In genomic region chr16:5000573-5001001, GRCh38 we compare ENCODE assay signal across 20 cellular contexts. TPM values are rescaled to one million over a fixed set of nuclear protein-coding genes. Genes with fewer than 3 reads are reported as not detected.
DNase-seq lines count a peak whose midpoint lies in the region; ATAC-seq, FAIRE-seq and TF ChIP-seq lines count a peak whose summit lies in the region.
"Had no signal": no experiment of that assay in that cellular context is flagged by ENCODE, and none has a peak within 500 bp of the region (broad histone marks: within the 10 kb centered on the region; RNA-seq: fewer than 3 reads in every experiment).

No MANE protein-coding gene starts in this region.

- H4K20me1 ChIP-seq in BLaER1 (no peaks in the 10 kb centered on the region), K562 (replicated peaks; ENCODE audit: control insufficient read depth, insufficient read depth, low read length) (0 out of 2 replicates have a peak, but pooled peaks cover 2% of the 10 kb centered on the region), osteoblast (ENCODE audit: insufficient read depth, low read length) (no peaks in the 10 kb centered on the region), GM23248 (ENCODE audit: insufficient read depth) (no peaks in the 10 kb centered on the region)

- H3K9me3 ChIP-seq in BLaER1: no peaks in the 10 kb centered on the region
- H3K9me3 ChIP-seq in K562 (replicated peaks; ENCODE audit: control insufficient read depth, insufficient read depth, low read depth, low read length): no peaks in the 10 kb centered on the region
- H3K9me3 ChIP-seq in kidney (ENCODE audit: control insufficient read depth in 1 of 2, low read length in 2 of 2): no peaks in the 10 kb centered on the region
- H3K9me3 ChIP-seq in osteoblast (ENCODE audit: low read depth, low read length): no peaks in the 10 kb centered on the region
- H3K9me3 ChIP-seq in GM23248 (ENCODE audit: low read depth): no peaks in the 10 kb centered on the region

- H3K79me2 ChIP-seq in K562 (ENCODE audit: control insufficient read depth, insufficient read depth, low read length): no peaks in the 10 kb centered on the region
- no peaks in the 10 kb centered on the region for H3K79me2 ChIP-seq in osteoblast (ENCODE audit: insufficient read depth, low read length)
- H3K79me2 ChIP-seq in GM23248 (ENCODE audit: insufficient read depth): no peaks in the 10 kb centered on the region

- H3K27me3 ChIP-seq in BLaER1 (no peaks in the 10 kb centered on the region), K562 (ENCODE audit: control insufficient read depth in 2 of 2, insufficient read depth in 2 of 2, low read length in 2 of 2) (peaks cover 45 to 73% of the 10 kb centered on the region in 2 experiments; a peak in 4 of 5 replicates), osteoblast (ENCODE audit: insufficient read depth, low read length) (peaks cover 6% of the 10 kb centered on the region), GM23248 (replicated peaks; ENCODE audit: insufficient read depth) (no peaks in the 10 kb centered on the region; the same call in 1 of the 2 replicates)

- no peak for DNase-seq in K562 (ENCODE audit: extremely low read depth in 1 of 4, low spot score in 3 of 4)
- peak; percentile 68 for DNase-seq in kidney
- DNase-seq in osteoblast (ENCODE audit: insufficient read length, low spot score, missing footprints): peak; percentile 36
- no peak for DNase-seq in lower leg skin (ENCODE audit: low spot score in 2 of 2)
- no peak for DNase-seq in GM23248
- no peak for DNase-seq in HEK293T (ENCODE audit: extremely low spot score)
- DNase-seq: 8988T; AML-193; C1 segment of cervical spinal cord; Calu3; CD4-positive, alpha-beta T cell; DMS 273 treated with DMSO at 0.1 percent for 48 hours; DMS79 had no signal

- no peaks in the 10 kb centered on the region for H3K9me2 ChIP-seq in GM23248 (ENCODE audit: insufficient read depth)

- ATAC-seq in K562 (peak; percentile 49; the same call in 2 of the 3 replicates), GM21723 (IDR thresholded peaks at IDR 0.05; ENCODE audit: unreplicated experiment) (no peak)
- ATAC-seq: GM12878, HCT116 had no signal

- no peak for TF ChIP-seq EP300 in K562 (IDR thresholded peaks at IDR 0.05; ENCODE audit: low read length)

- H3K4me2 ChIP-seq in BLaER1: peak overlapping the region; percentile 46; the same call in 1 of the 2 replicates
- no peak overlapping the region for H3K4me2 ChIP-seq in K562 (ENCODE audit: insufficient read depth, low read length)
- H3K4me2 ChIP-seq in osteoblast (ENCODE audit: insufficient read depth, low read length): no peak overlapping the region
- no peak overlapping the region for H3K4me2 ChIP-seq in GM23248 (ENCODE audit: unreplicated experiment)

- BruUV-seq in K562 (replicated peaks; lab: Mats Ljungman, UMichigan): no TSS peak

- H3K4me1 ChIP-seq in BLaER1 (peaks cover 15% of the 10 kb centered on the region), K562 (replicated peaks in 1 of 2; ENCODE audit: control insufficient read depth in 2 of 2, insufficient read depth in 2 of 2, low read length in 2 of 2) (peaks cover 0 to 6% of the 10 kb centered on the region in 2 experiments; a peak in 2 of 5 replicates), kidney (ENCODE audit: control insufficient read depth in 1 of 2, insufficient read depth in 1 of 2, low read depth in 1 of 2, low read length in 2 of 2) (no peaks in the 10 kb centered on the region), osteoblast (ENCODE audit: insufficient read depth, low read length) (no peaks in the 10 kb centered on the region), GM23248 (ENCODE audit: insufficient read depth) (no peaks in the 10 kb centered on the region)

- no peak overlapping the region for H3K9ac ChIP-seq in BLaER1
- peak overlapping the region in 1 of 2 experiments; percentile 74; a peak in 2 of 4 replicates for H3K9ac ChIP-seq in K562 (ENCODE audit: insufficient read depth in 1 of 2, low read depth in 2 of 2, low read length in 2 of 2)
- H3K9ac ChIP-seq in kidney (ENCODE audit: low read length in 2 of 2): no peak overlapping the region
- H3K9ac ChIP-seq in GM23248: no peak overlapping the region

- no peak for TF ChIP-seq RAD21 in K562 (CRISPR knock-in tag; conservative IDR thresholded peaks at IDR 0.05 in 1 of 2, IDR thresholded peaks at IDR 0.05 in 1 of 2)

- FAIRE-seq in K562 (lab: Jason Lieb, UNC): no peak
- FAIRE-seq in kidney (lab: Jason Lieb, UNC): no peak
- FAIRE-seq: GM12878, GM18507 had no signal

- H3K4me3 ChIP-seq in BLaER1: no peak overlapping the region
- no peak overlapping the region for H3K4me3 ChIP-seq in K562
- H3K4me3 ChIP-seq in kidney (ENCODE audit: low read length in 2 of 2): no peak overlapping the region
- no peak overlapping the region for H3K4me3 ChIP-seq in osteoblast (ENCODE audit: insufficient read depth, low read length)
- no peak overlapping the region for H3K4me3 ChIP-seq in lower leg skin (ENCODE audit: low read depth, poor library complexity, severe bottlenecking)
- no peak overlapping the region for H3K4me3 ChIP-seq in GM23248
- H3K4me3 ChIP-seq: GM12878 had no signal

- POLR2A ChIA-PET in K562 (lab: Yijun Ruan, JAX): no interaction called here
- POLR2A ChIA-PET in HEK293T (lab: Yijun Ruan, JAX): interaction anchor here (1.1 kb wide), 1 partner anchor 14 kb away, joined by 5 read pairs; no protein-coding TSS in a partner anchor

- TF ChIP-seq CTCF in K562 (IDR thresholded peaks at IDR 0.05 in 2 of 3, conservative IDR thresholded peaks at IDR 0.05 in 1 of 3; ENCODE audit: insufficient read depth in 2 of 3, low read depth in 1 of 3, low read length in 3 of 3) (no peak), kidney (IDR thresholded peaks at IDR 0.05; ENCODE audit: borderline replicate concordance, extremely low read depth, insufficient read depth) (no peak), osteoblast (IDR thresholded peaks at IDR 0.05; ENCODE audit: extremely low read depth, low read depth, low read length) (no peak), lower leg skin (IDR thresholded peaks at IDR 0.05) (no peak)

- no peaks in the 10 kb centered on the region for H3K9me1 ChIP-seq in K562 (ENCODE audit: control insufficient read depth, insufficient read depth, low read length)

- H3K27ac ChIP-seq in BLaER1 (no peak overlapping the region), K562 (ENCODE audit: extremely low read depth, low read depth, low read length) (no peak overlapping the region), kidney (ENCODE audit: low read depth in 2 of 2, low read length in 2 of 2) (no peak overlapping the region), osteoblast (ENCODE audit: low read depth, low read length) (no peak overlapping the region), GM23248 (no peak overlapping the region)
- H3K27ac ChIP-seq: HL-60 had no signal

- CTCF ChIA-PET in K562 (lab: Yijun Ruan, JAX; ENCODE audit: low intra/inter-chr PET ratio) (no interaction called here), HEK293T (lab: Yijun Ruan, JAX) (no interaction called here)

- intact Hi-C loops in K562 (cut with micrococcal nuclease) (no loop called here), kidney (cut with DNase I) (no loop called here), lower leg skin (cut with DNase I; ENCODE audit: low total_unique reads) (no loop called here)

- in situ Hi-C loops in K562 (cut with MboI) (no loop called here), GM23248 (cut with MboI) (no loop called here)

- no peaks in the 10 kb centered on the region for H3K36me3 ChIP-seq in BLaER1
- no peaks in the 10 kb centered on the region for H3K36me3 ChIP-seq in K562 (ENCODE audit: control insufficient read depth, insufficient read depth, low read length)
- H3K36me3 ChIP-seq in kidney (ENCODE audit: control insufficient read depth in 1 of 2, insufficient read depth in 2 of 2, low read length in 2 of 2): no peaks in the 10 kb centered on the region
- no peaks in the 10 kb centered on the region for H3K36me3 ChIP-seq in osteoblast (ENCODE audit: insufficient read depth, low read length)
- no peaks in the 10 kb centered on the region for H3K36me3 ChIP-seq in GM23248 (ENCODE audit: low read depth)

- no peak for TF ChIP-seq POLR2A in K562 (conservative IDR thresholded peaks at IDR 0.05)
- no peak for TF ChIP-seq POLR2A in lower leg skin (IDR thresholded peaks at IDR 0.05)

- WGBS in K562 (ENCODE audit: insufficient coverage, low coverage, missing lambda C conversion rate): 4% methylated on average over 19 of the region's 19 CpGs
- 90 to 93% methylated on average over 19 of the region's 19 CpGs for WGBS in lower leg skin, 2 donors
- 72 to 81% methylated on average over 15 to 19 of the region's 19 CpGs for WGBS in GM23248 (ENCODE audit: low coverage in 1 of 2, low lambda C conversion rate in 2 of 2, missing lambda C conversion rate in 2 of 2), 2 experiments

- H3F3A ChIP-seq in GM23248 (ENCODE audit: insufficient read depth): no peaks in the 10 kb centered on the region

- H2AFZ ChIP-seq in K562 (ENCODE audit: low read depth, low read length) (no peak overlapping the region), osteoblast (ENCODE audit: low read length) (no peak overlapping the region), GM23248 (no peak overlapping the region)

RNA-seq across cellular contexts. Expression of gene NAGPA, which starts 33.1 kb away (rescaled TPM):
- 9.5 and 17.8 TPM in 2 replicates for total RNA-seq in K562 (2011; cell fraction: chromatin; rRNA removed; ENCODE audit: low replicate concordance)
- 19.6 and 28.9 TPM in 2 replicates for total RNA-seq in K562 (2011; cell fraction: nucleolus; rRNA removed)
- 16.7 and 17.6 TPM in 2 replicates for total RNA-seq in K562 (2011; cell fraction: nucleoplasm; rRNA removed)
- 12.5 and 12.7 TPM in 2 replicates for total RNA-seq in K562 (2014; rRNA removed)
- total RNA-seq in K562 (2014; rRNA removed; fragmentation: Illumina TruSeq; extraction: Trizol): 3.0 and 3.8 TPM in 2 replicates
- 6.9 and 7.2 TPM in 2 replicates for total RNA-seq in K562 (2015; rRNA removed; fragmentation: Illumina TruSeq; extraction: Trizol)
- total RNA-seq in K562 (2021): 11.9 and 12.8 TPM in 2 replicates
- 3.8 and 4.5 TPM in 2 replicates for polyA plus RNA-seq in K562 (2011; rRNA removed)
- polyA plus RNA-seq in K562 (2011; cell fraction: cytosol; rRNA removed): 6.3 and 14.1 TPM in 2 replicates
- polyA plus RNA-seq in K562 (2011; cell fraction: nucleus; rRNA removed): 11.2 and 19.4 TPM in 2 replicates
- polyA plus RNA-seq in K562 (2012): 6.5 and 8.8 TPM in 2 replicates
- polyA plus RNA-seq in K562 (2014; fragmentation: Illumina TruSeq; extraction: Trizol): 4.6 and 8.6 TPM in 2 replicates
- polyA plus RNA-seq in K562 (2014; fragmentation: Nextera tagmentation; extraction: Ambion mirVana): under 1 TPM; 0.15 to 0.53 TPM
- polyA plus RNA-seq in K562 (2014; rRNA removed): 11.1 and 12.7 TPM in 2 replicates
- 2.8 and 5.7 TPM in 2 replicates for polyA minus RNA-seq in K562 (2011; rRNA and poly(A)+ RNA removed)
- polyA minus RNA-seq in K562 (2011; cell fraction: cytosol; rRNA and poly(A)+ RNA removed): 5.6 and 6.1 TPM in 2 replicates
- 7.6 and 9.0 TPM in 2 replicates for polyA minus RNA-seq in K562 (2011; cell fraction: nucleus; rRNA and poly(A)+ RNA removed)
- 13.8 TPM for total RNA-seq in kidney
- polyA plus RNA-seq in kidney (ENCODE audit: insufficient read depth, low read depth, low replicate concordance): 14.5 TPM
- 29.8 and 40.2 TPM in 2 replicates for total RNA-seq in osteoblast
- total RNA-seq in lower leg skin: 10 to 100 TPM; 27.6 to 85.1 (median 45.1) TPM
- 33.4 and 61.0 TPM in 2 replicates for total RNA-seq in GM23248 (2014; rRNA removed; shearing (Covaris generic))
- 16.2 and 16.3 TPM in 2 replicates for polyA plus RNA-seq in GM23248 (2016; fragmentation: Nextera tagmentation; extraction: Ambion mirVana)

RNA-seq across cellular contexts. Expression of gene SEC14L5, which starts 42.5 kb away (rescaled TPM):
- total RNA-seq in K562 (2011; cell fraction: chromatin; rRNA removed; ENCODE audit: low replicate concordance): 0.44 TPM in 1 of 2 replicates, not detected in the other
- total RNA-seq in K562 (2011; cell fraction: nucleolus; rRNA removed): not detected in 2 replicates
- 0.22 TPM in 1 of 2 replicates, not detected in the other for total RNA-seq in K562 (2011; cell fraction: nucleoplasm; rRNA removed)
- total RNA-seq in K562 (2014; rRNA removed) (not detected in 2 replicates), K562 (2014; rRNA removed; fragmentation: Illumina TruSeq; extraction: Trizol) (not detected in 2 replicates), K562 (2015; rRNA removed; fragmentation: Illumina TruSeq; extraction: Trizol) (not detected in 2 replicates), K562 (2021) (0.22 TPM in 1 of 2 replicates, not detected in the other), kidney (0.16 TPM), osteoblast (under 0.01 and 0.29 TPM in 2 replicates), lower leg skin (1 to 10 TPM in 2 of 4 donors, under 1 TPM in 2; 0.91 to 2.6 (median 1.3) TPM)
- polyA plus RNA-seq in K562 (2011; rRNA removed) (not detected in 2 replicates), K562 (2014; fragmentation: Illumina TruSeq; extraction: Trizol) (not detected in 2 replicates), K562 (2014; fragmentation: Nextera tagmentation; extraction: Ambion mirVana) (not detected), K562 (2014; rRNA removed) (0.11 TPM in 1 of 2 replicates, not detected in the other), kidney (ENCODE audit: insufficient read depth, low read depth, low replicate concordance) (0.13 TPM), GM23248 (2016; fragmentation: Nextera tagmentation; extraction: Ambion mirVana) (not detected in 2 replicates)
- polyA plus RNA-seq in K562 (2011; cell fraction: cytosol; rRNA removed): 0.01 and 0.15 TPM in 2 replicates
- 0.01 TPM in 2 replicates for polyA plus RNA-seq in K562 (2011; cell fraction: nucleus; rRNA removed)
- polyA plus RNA-seq in K562 (2012): not detected in 2 replicates
- not detected in 2 replicates for polyA minus RNA-seq in K562 (2011; rRNA and poly(A)+ RNA removed)
- not detected in 2 replicates for polyA minus RNA-seq in K562 (2011; cell fraction: cytosol; rRNA and poly(A)+ RNA removed)
- not detected in 2 replicates for polyA minus RNA-seq in K562 (2011; cell fraction: nucleus; rRNA and poly(A)+ RNA removed)
- not detected in 2 replicates for total RNA-seq in GM23248 (2014; rRNA removed; shearing (Covaris generic))
- total RNA-seq: CD4-positive, alpha-beta T cell; GM12878; H4 had no signal

Comparison
In these comparisons a context has a peak if more than half of its experiments do, and no peak if none do; other contexts are left out.
1. DNase-seq: peak in kidney (single experiment) and osteoblast (single experiment); none in K562 (0 of 4), lower leg skin (0 of 2), GM23248 (single experiment) and HEK293T (single experiment).